Comparison of ENCODE assay signal across 14 cellular contexts in genomic region chr13:68810660-68811059, GRCh38.
A peak's percentile ranks its signal among the peaks of the same experiment; 100 is the strongest.
DNase-seq lines count a peak whose midpoint lies in the region; ATAC-seq and TF ChIP-seq lines count a peak whose summit lies in the region.
"Had no signal": no experiment of that assay in that cellular context is flagged by ENCODE, and none has a peak within 500 bp of the region (broad histone marks: within the 10 kb centered on the region; RNA-seq: fewer than 3 reads in every experiment).

No MANE protein-coding gene starts in this region.

- H3K4me3 Mint-ChIP-seq in WTC11 (no peak overlapping the region), progenitor cell of endocrine pancreas (ENCODE audit: low read depth) (no peak overlapping the region)
- H3K4me3 Mint-ChIP-seq: activated CD8-positive, alpha-beta T cell treated with anti-CD3 and anti-CD28 coated beads, Interleukin-2, amount 10 ng/mL, durations not matched to agents 7 days and 5 days; activated naive CD4-positive, alpha-beta T cell treated with anti-CD3 and anti-CD28 coated beads, Interleukin-2, amount 50 U/mL, for 24 hours had no signal

- no peak for TF ChIP-seq EP300 in gastroesophageal sphincter (IDR thresholded peaks at IDR 0.05)

- no peaks in the 10 kb centered on the region for H3K36me3 Mint-ChIP-seq in WTC11
- no peaks in the 10 kb centered on the region for H3K36me3 Mint-ChIP-seq in progenitor cell of endocrine pancreas (ENCODE audit: insufficient read depth)
- H3K36me3 Mint-ChIP-seq: activated naive CD4-positive, alpha-beta T cell treated with anti-CD3 and anti-CD28 coated beads, Interleukin-2, amount 50 U/mL, for 24 hours had no signal

- TF ChIP-seq POLR2A in gastroesophageal sphincter (IDR thresholded peaks at IDR 0.05): no peak

- no peaks in the 10 kb centered on the region for H3K27me3 ChIP-seq in gastroesophageal sphincter
- H3K27me3 ChIP-seq: esophagus muscularis mucosa had no signal

- peak; percentile 99 for ATAC-seq in WTC11
- no peak for ATAC-seq in gastroesophageal sphincter
- ATAC-seq: activated CD8-positive, alpha-beta T cell treated with anti-CD3 and anti-CD28 coated beads, Interleukin-2, amount 10 ng/mL, durations not matched to agents 7 days and 5 days; stimulated activated naive CD8-positive, alpha-beta T cell treated with anti-CD3 and anti-CD28 coated beads, Interleukin-15, Interleukin-2, amounts not matched to agents 100 U/mL and 50 U/mL, for 24 hours had no signal

- no peaks in the 10 kb centered on the region for H3K4me1 ChIP-seq in gastroesophageal sphincter
- H3K4me1 ChIP-seq: esophagus muscularis mucosa had no signal

- H3K27ac Mint-ChIP-seq in WTC11 (no peak overlapping the region), progenitor cell of endocrine pancreas (no peak overlapping the region)
- H3K27ac Mint-ChIP-seq: activated CD8-positive, alpha-beta T cell treated with anti-CD3 and anti-CD28 coated beads, Interleukin-2, amount 10 ng/mL, durations not matched to agents 7 days and 5 days; activated naive CD4-positive, alpha-beta T cell treated with anti-CD3 and anti-CD28 coated beads, Interleukin-2, amount 50 U/mL, for 24 hours had no signal

- POLR2A ChIA-PET in WTC11 (lab: Charles Lee): no interaction called here

- H3K4me1 Mint-ChIP-seq in WTC11 (peaks cover 5% of the 10 kb centered on the region), progenitor cell of endocrine pancreas (ENCODE audit: low read depth) (peaks cover 5% of the 10 kb centered on the region)
- H3K4me1 Mint-ChIP-seq: activated naive CD4-positive, alpha-beta T cell treated with anti-CD3 and anti-CD28 coated beads, Interleukin-2, amount 50 U/mL, for 24 hours had no signal

- H3K9me3 ChIP-seq in gastroesophageal sphincter: no peaks in the 10 kb centered on the region
- H3K9me3 ChIP-seq: esophagus muscularis mucosa had no signal

- CTCF ChIA-PET in WTC11 (lab: Charles Lee): interaction anchor here (0.7 to 1.5 kb wide), 8 partner anchors 12 to 714 kb away, joined by 3 to 14 read pairs (median 4); no protein-coding TSS in a partner anchor

- peak; percentile 46 for DNase-seq in NCI-H82 (lab: John Stamatoyannopoulos, UW)
- DNase-seq in NCI-H82 treated with DMSO at 0.1 percent for 48 hours (lab: John Stamatoyannopoulos, UW; ENCODE audit: unreplicated experiment): no peak
- peak; percentile 36 for DNase-seq in NCI-H146 treated with DMSO at 0.1 percent for 48 hours (lab: John Stamatoyannopoulos, UW; ENCODE audit: unreplicated experiment)
- DNase-seq in WTC11 (ENCODE audit: low spot score): no peak
- DNase-seq in progenitor cell of endocrine pancreas (ENCODE audit: low spot score, unreplicated experiment): no peak
- DNase-seq in NCI-H1417 treated with DMSO at 0.1 percent for 48 hours (lab: John Stamatoyannopoulos, UW): no peak
- no peak for DNase-seq in stimulated activated CD4-positive, alpha-beta T cell treated with anti-CD3 and anti-CD28 coated beads, Interleukin-2, amount 100 ng/mL, for 24 hours
- DNase-seq: activated CD8-positive, alpha-beta T cell treated with anti-CD3 and anti-CD28 coated beads, Interleukin-2, amount 10 ng/mL, durations not matched to agents 7 days and 5 days; NCI-H1048; stimulated activated naive CD8-positive, alpha-beta T cell treated with anti-CD3 and anti-CD28 coated beads, Interleukin-15, Interleukin-2, amounts not matched to agents 100 U/mL and 50 U/mL, for 24 hours; T-helper 2 cell had no signal

- no peaks in the 10 kb centered on the region for H3K36me3 ChIP-seq in gastroesophageal sphincter
- H3K36me3 ChIP-seq: esophagus muscularis mucosa had no signal

- H3K9me3 Mint-ChIP-seq in WTC11 (no peaks in the 10 kb centered on the region), progenitor cell of endocrine pancreas (ENCODE audit: low read depth) (no peaks in the 10 kb centered on the region)
- H3K9me3 Mint-ChIP-seq: activated naive CD4-positive, alpha-beta T cell treated with anti-CD3 and anti-CD28 coated beads, Interleukin-2, amount 50 U/mL, for 24 hours had no signal

- WGBS in gastroesophageal sphincter (ENCODE audit: low coverage in 1 of 2), 2 donors: 0% methylated on average over 1 of the region's 1 CpG

- no peak overlapping the region for H3K27ac ChIP-seq in gastroesophageal sphincter
- H3K27ac ChIP-seq: esophagus muscularis mucosa had no signal

- H3K27me3 Mint-ChIP-seq in WTC11 (ENCODE audit: low read depth) (no peaks in the 10 kb centered on the region), progenitor cell of endocrine pancreas (no peaks in the 10 kb centered on the region)
- H3K27me3 Mint-ChIP-seq: activated naive CD4-positive, alpha-beta T cell treated with anti-CD3 and anti-CD28 coated beads, Interleukin-2, amount 50 U/mL, for 24 hours had no signal

- 0 out of 2 replicates have a peak, but pooled peaks have one; percentile 13 for TF ChIP-seq CTCF in WTC11 (IDR thresholded peaks at IDR 0.05)
- peak; percentile 39 for TF ChIP-seq CTCF in progenitor cell of endocrine pancreas (IDR thresholded peaks at IDR 0.05; ENCODE audit: unreplicated experiment)
- no peak for TF ChIP-seq CTCF in gastroesophageal sphincter (IDR thresholded peaks at IDR 0.05)

- H3K4me3 ChIP-seq in gastroesophageal sphincter: no peak overlapping the region
- H3K4me3 ChIP-seq: esophagus muscularis mucosa had no signal

TF ChIP-seq in WTC11, 78 proteins besides CTCF, POLR2A, EP300 and RAD21 (continues in another document):
- TF ChIP-seq NR3C1 (CRISPR knock-in tag; conservative IDR thresholded peaks at IDR 0.05; ENCODE audit: low read depth) (no peak), SOX15 (CRISPR knock-in tag; IDR thresholded peaks at IDR 0.05) (no peak), PRRX2 (CRISPR knock-in tag; IDR thresholded peaks at IDR 0.05) (no peak), MXD4 (CRISPR knock-in tag; IDR thresholded peaks at IDR 0.05; ENCODE audit: borderline replicate concordance) (no peak), JUN (CRISPR knock-in tag; IDR thresholded peaks at IDR 0.05) (no peak), AR (CRISPR knock-in tag; IDR thresholded peaks at IDR 0.05) (no peak), ZNF138 (CRISPR knock-in tag; conservative IDR thresholded peaks at IDR 0.05) (no peak), ATF2 (CRISPR knock-in tag; IDR thresholded peaks at IDR 0.05; ENCODE audit: borderline replicate concordance, low read depth) (no peak), OVOL2 (CRISPR knock-in tag; IDR thresholded peaks at IDR 0.05; ENCODE audit: borderline replicate concordance) (no peak), ZNF416 (CRISPR knock-in tag; IDR thresholded peaks at IDR 0.05) (no peak), ZMAT4 (CRISPR knock-in tag; IDR thresholded peaks at IDR 0.05) (no peak)
- TF ChIP-seq, protein P1, sequence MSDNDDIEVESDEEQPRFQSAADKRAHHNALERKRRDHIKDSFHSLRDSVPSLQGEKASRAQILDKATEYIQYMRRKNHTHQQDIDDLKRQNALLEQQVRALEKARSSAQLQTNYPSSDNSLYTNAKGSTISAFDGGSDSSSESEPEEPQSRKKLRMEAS (CRISPR knock-in tag; IDR thresholded peaks at IDR 0.05): no peak
- TF ChIP-seq, protein P2, sequence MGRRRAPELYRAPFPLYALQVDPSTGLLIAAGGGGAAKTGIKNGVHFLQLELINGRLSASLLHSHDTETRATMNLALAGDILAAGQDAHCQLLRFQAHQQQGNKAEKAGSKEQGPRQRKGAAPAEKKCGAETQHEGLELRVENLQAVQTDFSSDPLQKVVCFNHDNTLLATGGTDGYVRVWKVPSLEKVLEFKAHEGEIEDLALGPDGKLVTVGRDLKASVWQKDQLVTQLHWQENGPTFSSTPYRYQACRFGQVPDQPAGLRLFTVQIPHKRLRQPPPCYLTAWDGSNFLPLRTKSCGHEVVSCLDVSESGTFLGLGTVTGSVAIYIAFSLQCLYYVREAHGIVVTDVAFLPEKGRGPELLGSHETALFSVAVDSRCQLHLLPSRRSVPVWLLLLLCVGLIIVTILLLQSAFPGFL (CRISPR knock-in tag; IDR thresholded peaks at IDR 0.05; ENCODE audit: borderline replicate concordance): no peak
- TF ChIP-seq, protein P3, sequence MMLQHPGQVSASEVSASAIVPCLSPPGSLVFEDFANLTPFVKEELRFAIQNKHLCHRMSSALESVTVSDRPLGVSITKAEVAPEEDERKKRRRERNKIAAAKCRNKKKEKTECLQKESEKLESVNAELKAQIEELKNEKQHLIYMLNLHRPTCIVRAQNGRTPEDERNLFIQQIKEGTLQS (CRISPR knock-in tag; conservative IDR thresholded peaks at IDR 0.05): no peak

Comparison
In these comparisons a context has a peak if more than half of its experiments do, and no peak if none do; other contexts are left out.
1. DNase-seq: peak in NCI-H82 (single experiment) and NCI-H146 treated with DMSO at 0.1 percent for 48 hours (single experiment); none in NCI-H82 treated with DMSO at 0.1 percent for 48 hours (single experiment), WTC11 (single experiment), progenitor cell of endocrine pancreas (single experiment), NCI-H1417 treated with DMSO at 0.1 percent for 48 hours (single experiment) and stimulated activated CD4-positive, alpha-beta T cell treated with anti-CD3 and anti-CD28 coated beads, Interleukin-2, amount 100 ng/mL, for 24 hours (0 of 2).
2. CTCF ChIP-seq: peak in WTC11 (single experiment) and progenitor cell of endocrine pancreas (single experiment); none in gastroesophageal sphincter (0 of 4).